ENCODE assay signal across 25 cellular contexts in genomic region chr10:96236090-96236478, GRCh38. TPM values are rescaled to one million over a fixed set of nuclear protein-coding genes. Genes with fewer than 3 reads are reported as not detected.
DNase-seq lines count a peak whose midpoint lies in the region; ATAC-seq and TF ChIP-seq lines count a peak whose summit lies in the region.
"Had no signal": no experiment of that assay in that cellular context is flagged by ENCODE, and none has a peak within 500 bp of the region (broad histone marks: within the 10 kb centered on the region; RNA-seq: fewer than 3 reads in every experiment).

No MANE protein-coding gene starts in this region.

- TF ChIP-seq CTCF in right atrium auricular region (IDR thresholded peaks at IDR 0.05) (no peak), spleen (IDR thresholded peaks at IDR 0.05 in 8 of 11, conservative IDR thresholded peaks at IDR 0.05 in 3 of 11) (no peak), mesothelial cell of epicardium (IDR thresholded peaks at IDR 0.05; ENCODE audit: unreplicated experiment) (no peak)

- H3K9me3 ChIP-seq in right atrium auricular region = no peaks in the 10 kb centered on the region
- no peaks in the 10 kb centered on the region for H3K9me3 ChIP-seq in spleen
- H3K9me3 ChIP-seq: A549, esophagus squamous epithelium had no signal

- ATAC-seq in left cardiac atrium = peak; percentile 28 to 31
- ATAC-seq: A549; K562; natural killer cell treated with Interleukin-12 subunit alpha and Interleukin-12 subunit beta and Interleukin-15 and Interleukin-18, amount 100 ng/mL, for 72 hours had no signal

- intact Hi-C loops in left cardiac atrium (cut with DNase I) = no loop called here
- intact Hi-C loops in head of caudate nucleus (cut with DNase I) = loop anchor here (10.0 kb wide), 1 partner anchor 59 kb away; no protein-coding TSS in a partner anchor
- intact Hi-C loops in spleen (cut with DNase I; ENCODE audit: low total_unique reads) = no loop called here

- no peak for DNase-seq in left cardiac atrium
- no peak for DNase-seq in right atrium auricular region (ENCODE audit: low spot score)
- peak; percentile 48 to 58 for DNase-seq in NOMO-1 (lab: John Stamatoyannopoulos, UW; ENCODE audit: unreplicated experiment in 2 of 2)
- DNase-seq in head of caudate nucleus = peak in 35 of 42 donors; percentile 6 to 60 (median 34)
- DNase-seq in spleen = no peak
- DNase-seq in HK-2 (ENCODE audit: unreplicated experiment) = no peak
- no peak for DNase-seq in immature natural killer cell
- no peak for DNase-seq in mesothelial cell of epicardium (ENCODE audit: low spot score in 2 of 2, unreplicated experiment in 2 of 2)
- DNase-seq: activated CD4-positive, alpha-beta T cell treated with anti-CD3 and anti-CD28 coated beads, Interleukin-2, amount 50 U/mL, for 4 hours; activated gamma-delta T cell; central memory CD4-positive, alpha-beta T cell; effector CD8-positive, alpha-beta T cell; esophagus squamous epithelium; GF-D8; HFFc6; NCI-H1105; NCI-H510A; small intestine; stimulated activated CD4-positive, alpha-beta T cell treated with anti-CD3 and anti-CD28 coated beads, Interleukin-4, amount 100 ng/mL, for 1 hour had no signal

- H3K36me3 Mint-ChIP-seq in immature natural killer cell (no peaks in the 10 kb centered on the region), mesothelial cell of epicardium (no peaks in the 10 kb centered on the region)
- H3K36me3 Mint-ChIP-seq: natural killer cell treated with Interleukin-12 subunit alpha and Interleukin-12 subunit beta and Interleukin-15 and Interleukin-18, amount 100 ng/mL, for 72 hours had no signal

- no peak overlapping the region for H3K27ac ChIP-seq in right atrium auricular region
- H3K27ac ChIP-seq in spleen = peak overlapping the region in 6 of 8 donors; percentile 14 to 81 (median 50)
- H3K27ac ChIP-seq: A549, C4-2B, esophagus squamous epithelium had no signal

- H3K36me3 ChIP-seq in right atrium auricular region (no peaks in the 10 kb centered on the region), spleen (peaks cover 0 to 88% (median 6%) of the 10 kb centered on the region in 6 donors)

- H3K27ac Mint-ChIP-seq in immature natural killer cell (no peak overlapping the region), mesothelial cell of epicardium (no peak overlapping the region)
- H3K27ac Mint-ChIP-seq: HFFc6; natural killer cell treated with Interleukin-12 subunit alpha and Interleukin-12 subunit beta and Interleukin-15 and Interleukin-18, amount 100 ng/mL, for 72 hours had no signal

- WGBS in spleen, 5 donors = 39 to 47% (median 40%) methylated on average over 6 of the region's 6 CpGs

- no peaks in the 10 kb centered on the region for H3K4me1 ChIP-seq in right atrium auricular region
- peaks cover 8 to 83% (median 47%) of the 10 kb centered on the region in 6 donors for H3K4me1 ChIP-seq in spleen
- H3K4me1 ChIP-seq: A549 had no signal

- H3K9me3 Mint-ChIP-seq in immature natural killer cell (no peaks in the 10 kb centered on the region), mesothelial cell of epicardium (no peaks in the 10 kb centered on the region)
- H3K9me3 Mint-ChIP-seq: HFFc6; natural killer cell treated with Interleukin-12 subunit alpha and Interleukin-12 subunit beta and Interleukin-15 and Interleukin-18, amount 100 ng/mL, for 72 hours had no signal

- peaks cover under 1 to 5% (median 2%) of the 10 kb centered on the region in 3 donors for H3K27me3 Mint-ChIP-seq in immature natural killer cell (ENCODE audit: low read depth in 3 of 3)
- no peaks in the 10 kb centered on the region for H3K27me3 Mint-ChIP-seq in mesothelial cell of epicardium (ENCODE audit: low read depth)

- no peak overlapping the region for H3K4me3 Mint-ChIP-seq in immature natural killer cell
- no peak overlapping the region for H3K4me3 Mint-ChIP-seq in mesothelial cell of epicardium
- H3K4me3 Mint-ChIP-seq: HFFc6; natural killer cell treated with Interleukin-12 subunit alpha and Interleukin-12 subunit beta and Interleukin-15 and Interleukin-18, amount 100 ng/mL, for 72 hours had no signal

- no peaks in the 10 kb centered on the region for H3K4me1 Mint-ChIP-seq in immature natural killer cell
- H3K4me1 Mint-ChIP-seq in mesothelial cell of epicardium = peaks cover 7% of the 10 kb centered on the region

- H3K27me3 ChIP-seq in right atrium auricular region (no peaks in the 10 kb centered on the region), spleen (replicated peaks in 1 of 7) (no peaks in the 10 kb centered on the region)
- H3K27me3 ChIP-seq: esophagus squamous epithelium had no signal

- no peak for TF ChIP-seq POLR2A in spleen (IDR thresholded peaks at IDR 0.05)

- H3K4me3 ChIP-seq in right atrium auricular region (no peak overlapping the region), spleen (peak overlapping the region in 1 of 8 donors; percentile 24)
- H3K4me3 ChIP-seq: A549, esophagus squamous epithelium, K562, lung had no signal

RNA-seq across cellular contexts. Expression of gene BLNK, which starts 35.3 kb away (rescaled TPM):
- total RNA-seq in left cardiac atrium (1 to 10 TPM; 1.2 to 3.4 TPM), right atrium auricular region (under 1 TPM; 0.39 to 0.41 TPM), spleen (100 to 1,000 TPM in 2 of 7 donors, 10 to 100 TPM in 5; 63.7 to 128 (median 89.8) TPM), mesothelial cell of epicardium (7.0 to 8.2 TPM (median 7.1 TPM) in 3 replicates)
- polyA plus RNA-seq in spleen (100 to 1,000 TPM in 2 of 3 donors, 10 to 100 TPM in 1; 76.4 to 116 (median 103) TPM), immature natural killer cell (under 1 TPM in 2 of 3 donors, not detected in 1; 0.74 to 0.81 TPM)
- total RNA-seq: glomerular endothelial cell, HFFc6, K562 had no signal
- polyA plus RNA-seq: A549, K562 had no signal

Comparison
In these comparisons a context has a peak if more than half of its experiments do, and no peak if none do; other contexts are left out.
1. DNase-seq: peak in NOMO-1 (2 of 2) and head of caudate nucleus (35 of 42); none in left cardiac atrium (single experiment), right atrium auricular region (single experiment), spleen (single experiment), HK-2 (single experiment), immature natural killer cell (0 of 3) and mesothelial cell of epicardium (0 of 2).
2. H3K27ac ChIP-seq: peak in spleen (6 of 8); none in right atrium auricular region (0 of 2).